Comparison of ENCODE assay signal across 25 cellular contexts in the genomic region with DNA sequence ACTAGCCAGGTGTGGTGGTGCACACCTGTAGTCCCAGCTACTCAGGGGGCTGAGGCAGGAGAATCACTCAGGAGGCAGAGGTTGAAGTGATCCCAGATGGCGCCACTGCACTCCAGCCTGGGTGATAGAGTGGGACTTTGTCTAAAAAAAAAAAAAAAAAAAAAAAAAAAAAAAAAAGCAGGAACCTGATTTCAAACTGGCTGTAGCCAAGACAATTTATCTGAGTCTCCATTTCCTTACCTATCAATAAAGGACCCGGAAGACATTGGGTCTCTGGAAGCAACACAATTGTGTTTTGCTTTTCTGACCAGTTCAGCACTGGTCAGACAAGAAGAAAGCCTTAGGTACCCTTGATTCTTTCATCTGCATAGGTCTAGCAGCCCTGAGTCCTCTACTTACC.
"Had no signal": no experiment of that assay in that cellular context is flagged by ENCODE, and none has a peak within 500 bp of the region (broad histone marks: within the 10 kb centered on the region; RNA-seq: fewer than 3 reads in every experiment).

No MANE protein-coding gene starts in this region.

- H2AFZ ChIP-seq: hepatocyte had no signal

- H3K27me3 ChIP-seq: brain microvascular endothelial cell, dorsolateral prefrontal cortex, esophagus squamous epithelium, gastroesophageal sphincter, heart right ventricle, hepatocyte had no signal

- H3K27me3 Mint-ChIP-seq: dendritic cell treated with granulocyte-macrophage colony-stimulating factor and Interleukin-4, amounts not matched to agents 40 ng/mL and 50 ng/mL, for 4 days had no signal

- H3K4me1 ChIP-seq: esophagus squamous epithelium, gastroesophageal sphincter, heart right ventricle had no signal

- H3K9me3 Mint-ChIP-seq: activated CD4-positive, alpha-beta memory T cell treated with anti-CD3 and anti-CD28 coated beads for 36 hours; activated T-cell treated with anti-CD3 and anti-CD28 coated beads, Interleukin-2, amount 50 U/mL, for 24 hours; activated T-cell treated with anti-CD3 and anti-CD28 coated beads, Interleukin-2, amount 50 U/mL, for 72 hours; central memory CD8-positive, alpha-beta T cell had no signal

- H3K36me3 ChIP-seq: brain microvascular endothelial cell, esophagus squamous epithelium, gastroesophageal sphincter, heart right ventricle had no signal

- DNase-seq: activated CD4-positive, alpha-beta memory T cell treated with anti-CD3 and anti-CD28 coated beads for 36 hours; activated CD4-positive, alpha-beta T cell treated with anti-CD3 and anti-CD28 coated beads for 48 hours; activated CD8-positive, alpha-beta memory T cell treated with anti-CD3 and anti-CD28 coated beads, Interleukin-2, amount 50 U/mL, for 48 hours; activated gamma-delta T cell; activated naive CD4-positive, alpha-beta T cell; activated naive CD4-positive, alpha-beta T cell treated with anti-CD3 and anti-CD28 coated beads, Interleukin-2, amount 50 U/mL, for 16 hours; activated T-cell treated with anti-CD3 and anti-CD28 coated beads for 4 hours; activated T-cell treated with anti-CD3 and anti-CD28 coated beads, Interleukin-2, amount 50 U/mL, for 24 hours; activated T-cell treated with anti-CD3 and anti-CD28 coated beads, Interleukin-2, amount 50 U/mL, for 72 hours; amniotic stem cell; anterior cingulate cortex; brain microvascular endothelial cell; dorsolateral prefrontal cortex; effector memory CD4-positive, alpha-beta T cell; esophagus squamous epithelium; foreskin melanocyte; heart right ventricle; T-helper 2 cell had no signal

- H3K27ac Mint-ChIP-seq: activated CD4-positive, alpha-beta memory T cell treated with anti-CD3 and anti-CD28 coated beads for 36 hours; activated naive CD8-positive, alpha-beta T cell; activated T-cell treated with anti-CD3 and anti-CD28 coated beads, Interleukin-2, amount 50 U/mL, for 24 hours; activated T-cell treated with anti-CD3 and anti-CD28 coated beads, Interleukin-2, amount 50 U/mL, for 72 hours; dendritic cell treated with granulocyte-macrophage colony-stimulating factor and Interleukin-4, amounts not matched to agents 40 ng/mL and 50 ng/mL, for 4 days had no signal

- H3K9me3 ChIP-seq: esophagus squamous epithelium, gastroesophageal sphincter, heart right ventricle had no signal

- ATAC-seq: activated CD4-positive, CD25-positive, alpha-beta regulatory T cell treated with anti-CD3 and anti-CD28 coated beads, Interleukin-2, amount 50 U/mL, for 24 hours; activated T-cell treated with anti-CD3 and anti-CD28 coated beads, Interleukin-2, amount 50 U/mL, for 72 hours; gastroesophageal sphincter; heart right ventricle had no signal

- H3K4me1 Mint-ChIP-seq: central memory CD8-positive, alpha-beta T cell had no signal

- H3K27ac ChIP-seq: brain microvascular endothelial cell, coronary artery, dorsolateral prefrontal cortex, esophagus squamous epithelium, gastroesophageal sphincter, heart right ventricle, hepatocyte had no signal

- H3K4me3 ChIP-seq: coronary artery, dorsolateral prefrontal cortex, esophagus squamous epithelium, gastroesophageal sphincter, heart right ventricle, hepatocyte had no signal

- H3K79me2 ChIP-seq: hepatocyte had no signal

- H3K4me3 Mint-ChIP-seq: activated CD4-positive, alpha-beta memory T cell treated with anti-CD3 and anti-CD28 coated beads for 36 hours; activated naive CD8-positive, alpha-beta T cell; activated T-cell treated with anti-CD3 and anti-CD28 coated beads, Interleukin-2, amount 50 U/mL, for 24 hours; activated T-cell treated with anti-CD3 and anti-CD28 coated beads, Interleukin-2, amount 50 U/mL, for 72 hours; central memory CD8-positive, alpha-beta T cell; dendritic cell treated with granulocyte-macrophage colony-stimulating factor and Interleukin-4, amounts not matched to agents 40 ng/mL and 50 ng/mL, for 4 days had no signal

- H3K36me3 Mint-ChIP-seq: activated CD4-positive, alpha-beta memory T cell treated with anti-CD3 and anti-CD28 coated beads for 36 hours; activated naive CD8-positive, alpha-beta T cell had no signal

- H3K4me2 ChIP-seq: hepatocyte had no signal
